In the genomic region with DNA sequence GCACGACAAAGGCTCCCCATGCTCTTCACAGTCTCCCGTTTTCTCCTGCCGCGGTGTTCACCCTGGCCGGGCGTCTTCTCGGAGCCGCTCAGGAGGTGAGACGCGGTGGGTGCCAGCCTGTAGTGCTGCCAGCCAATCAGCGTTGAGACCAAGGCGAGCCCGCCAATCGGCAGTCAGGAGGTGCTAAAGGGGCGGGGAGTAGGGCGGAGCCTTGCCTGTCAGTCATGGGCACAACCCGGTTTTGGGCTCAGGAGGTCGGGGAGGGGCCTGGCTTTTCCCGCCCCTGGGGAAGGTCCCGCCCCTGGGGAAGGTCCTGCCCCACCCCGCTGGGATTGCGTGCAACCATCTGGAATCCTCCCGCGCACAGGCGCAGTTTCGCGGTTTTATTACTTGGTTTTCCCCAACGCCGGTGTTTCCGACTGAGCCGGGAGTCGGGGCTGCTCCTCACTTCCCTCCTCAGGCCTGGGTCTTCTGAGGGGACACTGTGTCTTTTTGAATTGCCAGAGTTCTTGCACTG, we compare ENCODE assay signal across 8 cellular contexts. TPM values are rescaled to one million over a fixed set of nuclear protein-coding genes. Genes with fewer than 3 reads are reported as not detected.
DNase-seq lines count a peak whose midpoint lies in the region; TF ChIP-seq lines count a peak whose summit lies in the region.

TSS of gene PRDM7 (minus strand) at position 92 of the 517 bp plus-strand sequence. CDS start 1,421 bp downstream, outside the sequence.

- H3K14ac ChIP-seq in H9 (ENCODE audit: insufficient read depth, low read length) = peak within 1 kb of the TSS; percentile 42; the same call in 1 of the 2 replicates

- no peak within 1 kb of the TSS for H4K5ac ChIP-seq in H9 (ENCODE audit: insufficient read length, low read depth, low read length)

- no peak within 1 kb of the TSS for H3K56ac ChIP-seq in H9 (ENCODE audit: insufficient read length, low read depth, low read length)

- peak within 1 kb of the TSS; percentile 35 for H3K18ac ChIP-seq in H9 (ENCODE audit: insufficient read length, low read depth, low read length)

- H3K27ac Mint-ChIP-seq in H9 = peak within 1 kb of the TSS in 1 of 3 experiments; percentile 89; a peak in 4 of 7 replicates
- H3K27ac Mint-ChIP-seq in activated naive CD4-positive, alpha-beta T cell treated with anti-CD3 and anti-CD28 coated beads, Interleukin-2, amount 50 U/mL, for 24 hours = peak within 1 kb of the TSS; percentile 65
- H3K27ac Mint-ChIP-seq in glutamatergic neuron (ENCODE audit: unreplicated experiment) = peak within 1 kb of the TSS; percentile 74

- H2AFZ ChIP-seq in H9 (ENCODE audit: low read length) (no peak within 1 kb of the TSS), MM.1S (ENCODE audit: low read length) (peak within 1 kb of the TSS; percentile 78)

- no peak within 1 kb of the TSS for H2AK5ac ChIP-seq in H9 (ENCODE audit: insufficient read length, low read length)

- no peak within 1 kb of the TSS for H4K91ac ChIP-seq in H9 (ENCODE audit: insufficient read length, low read depth, low read length)

- H2BK12ac ChIP-seq in H9 (ENCODE audit: insufficient read length, low read depth, low read length) = no peak within 1 kb of the TSS

- WGBS in H9 (ENCODE audit: extremely low coverage, insufficient read length, low lambda C conversion rate) = no CpG with 5 or more reads among the region's 32 CpGs

- H3K36me3 ChIP-seq in MM.1S (replicated peaks; ENCODE audit: insufficient read depth, low read length) = no peaks in the 10 kb centered on the region

- H3K4me3 ChIP-seq in MM.1S (ENCODE audit: low read length) = peak within 1 kb of the TSS; percentile 42

- H4K8ac ChIP-seq in H9 (replicated peaks; ENCODE audit: insufficient read length, low read depth, low read length) = no peak within 1 kb of the TSS

- H3K4me2 ChIP-seq in H9 (ENCODE audit: insufficient read depth, insufficient read length, low read length) = peak within 1 kb of the TSS; percentile 28
- peak within 1 kb of the TSS; percentile 83 for H3K4me2 ChIP-seq in MM.1S (ENCODE audit: low read depth, low read length)

- H3K36me3 Mint-ChIP-seq in H9 (ENCODE audit: insufficient read depth in 1 of 3, low read depth in 3 of 3) (peaks cover 0 to 3% (median 1%) of the 10 kb centered on the region in 3 experiments; a peak in 2 of 7 replicates), glutamatergic neuron (ENCODE audit: unreplicated experiment) (no peaks in the 10 kb centered on the region)
- no peaks in the 10 kb centered on the region for H3K36me3 Mint-ChIP-seq in activated naive CD4-positive, alpha-beta T cell treated with anti-CD3 and anti-CD28 coated beads, Interleukin-2, amount 50 U/mL, for 24 hours

- H3K9ac ChIP-seq in H9 (ENCODE audit: extremely low read depth, insufficient read length, low read length) = peak within 1 kb of the TSS; percentile 33
- peak within 1 kb of the TSS; percentile 33; the same call in 1 of the 2 replicates for H3K9ac ChIP-seq in MM.1S (ENCODE audit: low read length)

- no peak within 1 kb of the TSS for H2BK20ac ChIP-seq in H9 (ENCODE audit: low read depth, low read length, poor library complexity, severe bottlenecking)

- H3K4me1 ChIP-seq in H9 (ENCODE audit: insufficient read depth, low read length) = no peaks in the 10 kb centered on the region
- H3K4me1 ChIP-seq in MM.1S (ENCODE audit: low read length) = peaks cover 3% of the 10 kb centered on the region; the same call in 1 of the 2 replicates

- peaks cover 21 to 24% of the 10 kb centered on the region in 2 experiments for H3K4me1 Mint-ChIP-seq in H9
- H3K4me1 Mint-ChIP-seq in activated naive CD4-positive, alpha-beta T cell treated with anti-CD3 and anti-CD28 coated beads, Interleukin-2, amount 50 U/mL, for 24 hours = peaks cover 22% of the 10 kb centered on the region
- peaks cover 6% of the 10 kb centered on the region for H3K4me1 Mint-ChIP-seq in glutamatergic neuron (ENCODE audit: low read depth, unreplicated experiment)

- no peaks in the 10 kb centered on the region for H3K9me3 ChIP-seq in H9 (ENCODE audit: control insufficient read depth, low read depth, low read length)
- H3K9me3 ChIP-seq in MM.1S (replicated peaks; ENCODE audit: insufficient read depth, low read length) = no peaks in the 10 kb centered on the region

- H3K23ac ChIP-seq in H9 (ENCODE audit: insufficient read length, low read depth, low read length) = no peak within 1 kb of the TSS

- H3K9me3 Mint-ChIP-seq in H9 = peaks cover 16% of the 10 kb centered on the region in 2 experiments
- no peaks in the 10 kb centered on the region for H3K9me3 Mint-ChIP-seq in activated naive CD4-positive, alpha-beta T cell treated with anti-CD3 and anti-CD28 coated beads, Interleukin-2, amount 50 U/mL, for 24 hours
- H3K9me3 Mint-ChIP-seq in glutamatergic neuron (ENCODE audit: unreplicated experiment) = peaks cover 10% of the 10 kb centered on the region

- no peak within 1 kb of the TSS for H2BK120ac ChIP-seq in H9 (ENCODE audit: low read depth, low read length, poor library complexity, severe bottlenecking)

- no peak within 1 kb of the TSS for H2BK5ac ChIP-seq in H9 (ENCODE audit: insufficient read length, low read length)

- H3K9me2 ChIP-seq in MM.1S (replicated peaks; ENCODE audit: insufficient read depth, low read length) = no peaks in the 10 kb centered on the region

- peaks cover 8% of the 10 kb centered on the region; the same call in 1 of the 2 replicates for H3F3A ChIP-seq in MM.1S (ENCODE audit: insufficient read depth, low read length)

- H2BK15ac ChIP-seq in H9 (ENCODE audit: low read depth, low read length) = no peak within 1 kb of the TSS

- H3K4me3 Mint-ChIP-seq in H9 (peak within 1 kb of the TSS; percentile 69 to 77), glutamatergic neuron (ENCODE audit: unreplicated experiment) (peak within 1 kb of the TSS; percentile 91)
- H3K4me3 Mint-ChIP-seq in activated naive CD4-positive, alpha-beta T cell treated with anti-CD3 and anti-CD28 coated beads, Interleukin-2, amount 50 U/mL, for 24 hours = peak within 1 kb of the TSS; percentile 81

- no peaks in the 10 kb centered on the region for H3K79me1 ChIP-seq in H9 (ENCODE audit: insufficient read depth, low read depth, low read length, poor library complexity, severe bottlenecking)

- no peak within 1 kb of the TSS for H3T11ph ChIP-seq in H9 (ENCODE audit: low read length)

- no peak for TF ChIP-seq CTCF in H9 (conservative IDR thresholded peaks at IDR 0.05)
- no peak for TF ChIP-seq CTCF in MM.1S (IDR thresholded peaks at IDR 0.05; ENCODE audit: low read length)
- no peak for TF ChIP-seq CTCF in glutamatergic neuron (IDR thresholded peaks at IDR 0.05; ENCODE audit: partially characterized antibody, unreplicated experiment)

- DNase-seq in EH (ENCODE audit: low read depth) (peak; percentile 97), H9 (peak; percentile 99), MM.1S (peak; percentile 90), SK-N-DZ (ENCODE audit: low spot score) (peak; percentile 99), glutamatergic neuron (peak; percentile 91), occipital lobe (lab: John Stamatoyannopoulos, UW) (peak; percentile 90), superior temporal gyrus (ENCODE audit: extremely low spot score) (peak; percentile 87)

- H3K4ac ChIP-seq in H9 (ENCODE audit: low read depth, low read length) = no peak within 1 kb of the TSS

- H4K20me1 ChIP-seq in H9 (ENCODE audit: control insufficient read depth, insufficient read depth, insufficient read length) (no peaks in the 10 kb centered on the region), MM.1S (ENCODE audit: insufficient read depth, low read length) (no peaks in the 10 kb centered on the region)

- H3K27me3 Mint-ChIP-seq in H9 (ENCODE audit: low read depth) = peaks cover 77% of the 10 kb centered on the region
- peaks cover 2% of the 10 kb centered on the region for H3K27me3 Mint-ChIP-seq in activated naive CD4-positive, alpha-beta T cell treated with anti-CD3 and anti-CD28 coated beads, Interleukin-2, amount 50 U/mL, for 24 hours
- peaks cover 11% of the 10 kb centered on the region for H3K27me3 Mint-ChIP-seq in glutamatergic neuron (ENCODE audit: unreplicated experiment)

- H3K27me3 ChIP-seq in H9 (ENCODE audit: insufficient read depth, low read length) = peaks cover 6% of the 10 kb centered on the region; the same call in 1 of the 2 replicates
- no peaks in the 10 kb centered on the region; the same call in 1 of the 2 replicates for H3K27me3 ChIP-seq in MM.1S (replicated peaks; ENCODE audit: insufficient read depth, low read length)

- H3K79me2 ChIP-seq in H9 (ENCODE audit: insufficient read depth, low read length) = no peaks in the 10 kb centered on the region
- H3K79me2 ChIP-seq in MM.1S (ENCODE audit: low read length) = no peaks in the 10 kb centered on the region

- no peak within 1 kb of the TSS for H3K27ac ChIP-seq in H9 (ENCODE audit: insufficient read length, low read depth, low read length)
- peak within 1 kb of the TSS; percentile 42; the same call in 1 of the 2 replicates for H3K27ac ChIP-seq in MM.1S (ENCODE audit: low read length)

- H3K23me2 ChIP-seq in H9 (ENCODE audit: insufficient read length, low read depth, low read length, poor library complexity, severe bottlenecking) = no peaks in the 10 kb centered on the region

RNA-seq across cellular contexts. Expression of gene PRDM7, which starts in this region (rescaled TPM):
- not detected in 2 replicates for total RNA-seq in H9 (2021)
- not detected in 2 replicates for polyA plus RNA-seq in SK-N-DZ (2014; cell fraction: cytosol; rRNA removed)
- not detected in 2 replicates for polyA plus RNA-seq in SK-N-DZ (2014; cell fraction: nucleus; rRNA removed)
- not detected for total RNA-seq in glutamatergic neuron (ENCODE audit: unreplicated experiment)
- total RNA-seq in occipital lobe = not detected

Comparison
In these comparisons a context has a peak if more than half of its experiments do, and no peak if none do; other contexts are left out.
1. Peak in DNase-seq, H3K9ac ChIP-seq and H3K4me2 ChIP-seq in H9; RNA of the gene not detected or under 1 TPM.
2. Peak in DNase-seq in glutamatergic neuron; RNA of the gene not detected or under 1 TPM.
3. Peak in DNase-seq in occipital lobe; RNA of the gene not detected or under 1 TPM.